In the genomic region with DNA sequence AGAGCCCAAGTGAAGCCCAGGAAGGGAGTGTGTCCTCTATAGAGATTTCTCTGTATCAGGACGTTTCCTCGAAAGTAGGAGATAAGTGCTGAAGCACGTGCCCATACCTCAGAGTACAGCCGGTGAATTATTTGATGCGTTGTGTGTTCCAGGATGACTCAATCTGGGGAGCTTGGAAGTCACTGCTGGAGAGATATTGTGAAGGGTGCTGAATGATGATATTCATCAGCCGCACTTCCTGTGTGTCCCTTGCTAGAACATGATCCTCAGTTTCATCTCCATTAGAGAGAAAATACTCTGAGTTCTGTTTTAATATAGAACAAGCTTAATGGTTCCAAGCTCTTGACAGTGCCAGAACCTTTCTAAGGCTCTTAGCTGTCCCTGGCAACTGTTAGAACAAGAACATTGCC, we compare ENCODE assay signal across 18 cellular contexts.
DNase-seq lines count a peak whose midpoint lies in the region; ATAC-seq and TF ChIP-seq lines count a peak whose summit lies in the region.
"Had no signal": no experiment of that assay in that cellular context is flagged by ENCODE, and none has a peak within 500 bp of the region (broad histone marks: within the 10 kb centered on the region; RNA-seq: fewer than 3 reads in every experiment).

No MANE protein-coding gene starts in this region.

- H3K4me1 Mint-ChIP-seq in activated CD4-positive, alpha-beta memory T cell treated with anti-CD3 and anti-CD28 coated beads, Interleukin-2, amount 10 ng/mL, durations not matched to agents 7 days and 5 days: no peaks in the 10 kb centered on the region
- H3K4me1 Mint-ChIP-seq: CD8-positive, alpha-beta memory T cell had no signal

- no peaks in the 10 kb centered on the region for H3K27me3 Mint-ChIP-seq in activated CD4-positive, alpha-beta memory T cell treated with anti-CD3 and anti-CD28 coated beads, Interleukin-2, amount 10 ng/mL, durations not matched to agents 7 days and 5 days
- H3K27me3 Mint-ChIP-seq: CD8-positive, alpha-beta memory T cell; stimulated activated naive CD8-positive, alpha-beta T cell treated with anti-CD3 and anti-CD28 coated beads, Interleukin-15, Interleukin-2, amounts not matched to agents 100 ng/mL and 50 ng/mL, for 24 hours had no signal

- H3K27ac Mint-ChIP-seq in activated CD4-positive, alpha-beta memory T cell treated with anti-CD3 and anti-CD28 coated beads, Interleukin-2, amount 10 ng/mL, durations not matched to agents 7 days and 5 days: no peak overlapping the region
- H3K27ac Mint-ChIP-seq: CD8-positive, alpha-beta memory T cell; stimulated activated naive CD8-positive, alpha-beta T cell treated with anti-CD3 and anti-CD28 coated beads, Interleukin-15, Interleukin-2, amounts not matched to agents 100 ng/mL and 50 ng/mL, for 24 hours had no signal

- H3K4me3 ChIP-seq in epithelial cell of esophagus (ENCODE audit: low read length): no peak overlapping the region
- H3K4me3 ChIP-seq: K562 had no signal

- POLR2A ChIA-PET in activated CD4-positive, alpha-beta memory T cell treated with anti-CD3 and anti-CD28 coated beads, Interleukin-2, amount 10 ng/mL, durations not matched to agents 7 days and 5 days (lab: Charles Lee): no interaction called here

- H3K4me3 Mint-ChIP-seq in activated CD4-positive, alpha-beta memory T cell treated with anti-CD3 and anti-CD28 coated beads, Interleukin-2, amount 10 ng/mL, durations not matched to agents 7 days and 5 days: no peak overlapping the region
- H3K4me3 Mint-ChIP-seq: CD8-positive, alpha-beta memory T cell; stimulated activated naive CD8-positive, alpha-beta T cell treated with anti-CD3 and anti-CD28 coated beads, Interleukin-15, Interleukin-2, amounts not matched to agents 100 ng/mL and 50 ng/mL, for 24 hours had no signal

- TF ChIP-seq CTCF in epithelial cell of esophagus (IDR thresholded peaks at IDR 0.05; ENCODE audit: insufficient read depth, low read depth, low read length, missing control alignments): no peak

- H3K9me3 Mint-ChIP-seq in activated CD4-positive, alpha-beta memory T cell treated with anti-CD3 and anti-CD28 coated beads, Interleukin-2, amount 10 ng/mL, durations not matched to agents 7 days and 5 days: no peaks in the 10 kb centered on the region

- DNase-seq in A172 (ENCODE audit: low spot score) (peak; percentile 77), HS-27A (ENCODE audit: low read depth) (peak; percentile 66), epithelial cell of esophagus (ENCODE audit: low read depth) (peak; percentile 36), hepatic stellate cell (ENCODE audit: low spot score) (peak; percentile 2), T-helper 2 cell (no peak), CD1c-positive myeloid dendritic cell (ENCODE audit: extremely low spot score) (no peak)
- no peak for DNase-seq in activated CD4-positive, alpha-beta memory T cell treated with anti-CD3 and anti-CD28 coated beads, Interleukin-2, amount 10 ng/mL, durations not matched to agents 7 days and 5 days
- DNase-seq: activated CD4-positive, alpha-beta T cell treated with anti-CD3 and anti-CD28 coated beads for 4 hours; activated effector memory CD4-positive, alpha-beta T cell treated with Interleukin-2 at 50 U/mL for 16 hours; amygdala; CD8-positive, alpha-beta memory T cell; glutamatergic neuron; NCI-H2107; NCI-H526 treated with DMSO at 0.1 percent for 48 hours; OCI-M1 had no signal

- CTCF ChIA-PET in activated CD4-positive, alpha-beta memory T cell treated with anti-CD3 and anti-CD28 coated beads, Interleukin-2, amount 10 ng/mL, durations not matched to agents 7 days and 5 days (lab: Charles Lee): no interaction called here

- H3K36me3 Mint-ChIP-seq in activated CD4-positive, alpha-beta memory T cell treated with anti-CD3 and anti-CD28 coated beads, Interleukin-2, amount 10 ng/mL, durations not matched to agents 7 days and 5 days (ENCODE audit: low read depth): no peaks in the 10 kb centered on the region
- H3K36me3 Mint-ChIP-seq: CD8-positive, alpha-beta memory T cell had no signal

- ATAC-seq in GM18502 (IDR thresholded peaks at IDR 0.05; ENCODE audit: poor library complexity, unreplicated experiment): no peak
- ATAC-seq: K562 had no signal

Comparison
In these comparisons a context has a peak if more than half of its experiments do, and no peak if none do; other contexts are left out.
1. DNase-seq: peak in A172 (single experiment), HS-27A (single experiment), epithelial cell of esophagus (single experiment) and hepatic stellate cell (single experiment); none in T-helper 2 cell (0 of 5), activated CD4-positive, alpha-beta memory T cell treated with anti-CD3 and anti-CD28 coated beads, Interleukin-2, amount 10 ng/mL, durations not matched to agents 7 days and 5 days (single experiment) and CD1c-positive myeloid dendritic cell (single experiment).